ENCODE assay signal across 10 cellular contexts in the genomic region with DNA sequence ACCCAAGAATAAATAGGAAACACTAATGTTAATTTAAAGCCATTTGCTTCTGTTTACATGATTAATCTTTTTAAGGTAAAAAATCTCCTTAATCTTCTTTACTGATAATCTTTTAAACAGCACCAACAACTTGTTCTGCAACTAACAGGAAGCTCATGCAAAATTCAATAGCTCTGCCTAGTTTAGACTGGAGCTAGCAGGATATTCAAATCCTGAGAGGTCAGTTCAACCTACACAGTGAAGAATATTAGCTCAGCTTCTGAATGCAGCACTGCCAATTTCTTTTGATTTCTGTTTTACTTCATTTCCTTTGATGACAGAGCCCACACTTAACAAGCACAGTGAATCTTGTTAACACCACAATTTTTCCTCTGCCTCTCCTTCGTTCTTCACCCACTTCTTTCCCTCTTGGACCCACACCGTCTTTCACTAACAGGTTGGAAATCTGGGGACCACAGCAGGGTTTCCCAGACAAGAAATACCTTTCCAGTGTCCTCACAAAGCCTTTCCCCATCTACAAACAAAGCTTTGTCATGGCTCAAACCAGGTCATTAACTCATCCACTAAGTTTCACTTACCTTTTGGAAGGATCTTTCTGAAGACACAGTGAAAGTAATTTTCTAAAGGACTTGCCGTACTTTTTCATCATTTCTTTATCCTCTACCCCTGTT.
DNase-seq lines count a peak whose midpoint lies in the region; ATAC-seq, FAIRE-seq and TF ChIP-seq lines count a peak whose summit lies in the region.
"Had no signal": no experiment of that assay in that cellular context is flagged by ENCODE, and none has a peak within 500 bp of the region (broad histone marks: within the 10 kb centered on the region; RNA-seq: fewer than 3 reads in every experiment).

No MANE protein-coding gene starts in this region.

- no peaks in the 10 kb centered on the region for H3K9me3 ChIP-seq in gastroesophageal sphincter
- H3K9me3 ChIP-seq: SJSA1 had no signal

- no peaks in the 10 kb centered on the region for H3K9me3 Mint-ChIP-seq in naive thymus-derived CD8-positive, alpha-beta T cell
- H3K9me3 Mint-ChIP-seq in activated T-cell treated with anti-CD3 and anti-CD28 coated beads, Interleukin-2, amount 50 U/mL, for 4 hours = no peaks in the 10 kb centered on the region

- H3K27me3 Mint-ChIP-seq in naive thymus-derived CD8-positive, alpha-beta T cell = no peaks in the 10 kb centered on the region
- no peaks in the 10 kb centered on the region for H3K27me3 Mint-ChIP-seq in activated T-cell treated with anti-CD3 and anti-CD28 coated beads, Interleukin-2, amount 50 U/mL, for 4 hours (ENCODE audit: low read depth)

- TF ChIP-seq EP300 in gastroesophageal sphincter (IDR thresholded peaks at IDR 0.05) = no peak

- WGBS in gastroesophageal sphincter (ENCODE audit: low coverage in 1 of 2), 2 donors = 72 to 91% methylated on average over 3 of the region's 3 CpGs

- intact Hi-C loops in posterior cingulate gyrus (cut with DNase I) = loop anchor here (5.0 kb wide), 1 partner anchor 110 kb away; the partner anchor contains the start of gene STK39

- H3K27me3 ChIP-seq in bronchial epithelial cell (ENCODE audit: control insufficient read depth, insufficient read depth, low read length) = no peaks in the 10 kb centered on the region
- H3K27me3 ChIP-seq in foreskin keratinocyte = no peaks in the 10 kb centered on the region
- H3K27me3 ChIP-seq in gastroesophageal sphincter = no peaks in the 10 kb centered on the region
- H3K27me3 ChIP-seq: SJSA1 had no signal

- no peak overlapping the region for H3K4me3 Mint-ChIP-seq in naive thymus-derived CD8-positive, alpha-beta T cell
- no peak overlapping the region for H3K4me3 Mint-ChIP-seq in activated T-cell treated with anti-CD3 and anti-CD28 coated beads, Interleukin-2, amount 50 U/mL, for 4 hours

- DNase-seq in DMS53 (lab: John Stamatoyannopoulos, UW) = peak; percentile 80
- peak; percentile 25 for DNase-seq in bronchial epithelial cell (ENCODE audit: low read depth)
- no peak for DNase-seq in naive thymus-derived CD8-positive, alpha-beta T cell
- DNase-seq in posterior cingulate gyrus = no peak
- DNase-seq in foreskin keratinocyte = no peak
- no peak for DNase-seq in activated T-cell treated with anti-CD3 and anti-CD28 coated beads, Interleukin-2, amount 50 U/mL, for 4 hours
- DNase-seq: NCI-H2171 had no signal

- TF ChIP-seq CTCF in bronchial epithelial cell (IDR thresholded peaks at IDR 0.05; ENCODE audit: insufficient read depth, low read length, severe bottlenecking) = no peak
- TF ChIP-seq CTCF in foreskin keratinocyte (conservative IDR thresholded peaks at IDR 0.05) = no peak
- TF ChIP-seq CTCF in gastroesophageal sphincter (IDR thresholded peaks at IDR 0.05) = no peak

- H3K27ac ChIP-seq in foreskin keratinocyte (no peak overlapping the region), gastroesophageal sphincter (peak overlapping the region in 1 of 4 donors; percentile 38)
- H3K27ac ChIP-seq: SJSA1 had no signal

- FAIRE-seq in bronchial epithelial cell (lab: Jason Lieb, UNC) = no peak

- H3K27ac Mint-ChIP-seq in naive thymus-derived CD8-positive, alpha-beta T cell = peak overlapping the region; percentile 1 to 86 (median 62)

- TF ChIP-seq POLR2A in gastroesophageal sphincter (IDR thresholded peaks at IDR 0.05) = no peak

- H3K4me1 ChIP-seq in foreskin keratinocyte (no peaks in the 10 kb centered on the region), gastroesophageal sphincter (peaks cover 0 to 41% (median 0%) of the 10 kb centered on the region in 3 donors)
- H3K4me1 ChIP-seq: SJSA1 had no signal

- peaks cover 0 to 9% (median 6%) of the 10 kb centered on the region in 4 donors for H3K4me1 Mint-ChIP-seq in naive thymus-derived CD8-positive, alpha-beta T cell
- peaks cover 10% of the 10 kb centered on the region for H3K4me1 Mint-ChIP-seq in activated T-cell treated with anti-CD3 and anti-CD28 coated beads, Interleukin-2, amount 50 U/mL, for 4 hours (ENCODE audit: low read depth)

- POLR2A ChIA-PET in naive thymus-derived CD8-positive, alpha-beta T cell (lab: Charles Lee) = no interaction called here

- ATAC-seq in HG02884 (IDR thresholded peaks at IDR 0.05; ENCODE audit: unreplicated experiment) (peak; percentile 52), foreskin keratinocyte (no peak), gastroesophageal sphincter (no peak)
- ATAC-seq in naive thymus-derived CD8-positive, alpha-beta T cell = no peak
- no peak for ATAC-seq in activated T-cell treated with anti-CD3 and anti-CD28 coated beads, Interleukin-2, amount 50 U/mL, for 4 hours

- peaks cover 5 to 61% (median 8%) of the 10 kb centered on the region in 3 donors for H3K36me3 Mint-ChIP-seq in naive thymus-derived CD8-positive, alpha-beta T cell
- peaks cover 25% of the 10 kb centered on the region for H3K36me3 Mint-ChIP-seq in activated T-cell treated with anti-CD3 and anti-CD28 coated beads, Interleukin-2, amount 50 U/mL, for 4 hours (ENCODE audit: insufficient read depth)

- H3K36me3 ChIP-seq in bronchial epithelial cell (ENCODE audit: control insufficient read depth, insufficient read depth, low read length) (no peaks in the 10 kb centered on the region), gastroesophageal sphincter (peaks cover 0 to 25% of the 10 kb centered on the region in 2 donors)

- H3K4me3 ChIP-seq in bronchial epithelial cell (ENCODE audit: low read depth, low read length) = no peak overlapping the region
- no peak overlapping the region for H3K4me3 ChIP-seq in gastroesophageal sphincter
- H3K4me3 ChIP-seq: SJSA1 had no signal

Comparison
In these comparisons a context has a peak if more than half of its experiments do, and no peak if none do; other contexts are left out.
1. DNase-seq: peak in DMS53 (single experiment) and bronchial epithelial cell (single experiment); none in naive thymus-derived CD8-positive, alpha-beta T cell (0 of 10), posterior cingulate gyrus (0 of 10), foreskin keratinocyte (0 of 2) and activated T-cell treated with anti-CD3 and anti-CD28 coated beads, Interleukin-2, amount 50 U/mL, for 4 hours (single experiment).